Comparison of ENCODE assay signal across 17 cellular contexts in the genomic region with DNA sequence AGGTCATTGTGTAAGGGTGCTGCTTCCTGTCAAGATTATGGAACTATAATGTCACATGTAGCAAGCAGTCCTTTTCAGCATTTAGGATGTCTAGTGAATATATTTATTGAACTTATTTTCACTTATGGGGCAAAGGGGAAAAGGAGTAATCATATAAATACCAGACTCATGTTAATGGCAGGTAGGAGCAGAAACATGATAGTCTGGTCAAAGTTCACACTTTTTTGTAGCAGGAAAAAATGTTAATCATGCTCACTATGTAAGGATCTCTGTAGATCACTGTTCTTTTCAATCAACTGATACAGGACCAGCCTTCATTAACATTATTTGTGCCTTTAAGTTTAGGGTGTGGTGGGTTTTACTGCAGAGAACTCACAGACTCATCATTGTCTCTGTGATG.
DNase-seq lines count a peak whose midpoint lies in the region; ATAC-seq and TF ChIP-seq lines count a peak whose summit lies in the region.
"Had no signal": no experiment of that assay in that cellular context is flagged by ENCODE, and none has a peak within 500 bp of the region (broad histone marks: within the 10 kb centered on the region; RNA-seq: fewer than 3 reads in every experiment).

No MANE protein-coding gene starts in this region.

- CTCF ChIA-PET in SK-N-SH (lab: Yijun Ruan, JAX) = no interaction called here

- H3K36me3 Mint-ChIP-seq in stimulated activated memory B cell treated with anti-CD40 and anti-IgM and Interleukin-4, amounts not matched to agents 10 μg/mL and 1 μg/mL and 100 μg/mL, for 72 hours = peaks cover 28% of the 10 kb centered on the region

- no peak for TF ChIP-seq RAD21 in SK-N-SH (IDR thresholded peaks at IDR 0.05; ENCODE audit: low read length)

- no peaks in the 10 kb centered on the region for H3K9me3 ChIP-seq in SK-N-SH
- H3K9me3 ChIP-seq in mucosa of descending colon = no peaks in the 10 kb centered on the region
- H3K9me3 ChIP-seq: A549 had no signal

- intact Hi-C loops in mucosa of descending colon (cut with DNase I, micrococcal nuclease) = no loop called here

- POLR2A ChIA-PET in SK-N-SH (lab: Yijun Ruan, JAX) = no interaction called here

- H3K4me1 ChIP-seq in SK-N-SH (ENCODE audit: control insufficient read depth in 1 of 2, insufficient read depth in 2 of 2, low read depth in 1 of 2, low read length in 1 of 2) (peaks cover 6 to 13% of the 10 kb centered on the region in 2 experiments; a peak in 3 of 4 replicates), mucosa of descending colon (ENCODE audit: low read depth) (no peaks in the 10 kb centered on the region)
- H3K4me1 ChIP-seq: A549 had no signal

- H3K79me2 ChIP-seq in SK-N-SH (ENCODE audit: insufficient read depth) = no peaks in the 10 kb centered on the region

- H3F3A ChIP-seq in SK-N-SH (replicated peaks; ENCODE audit: insufficient read depth) = peaks cover 18% of the 10 kb centered on the region

- no peak for TF ChIP-seq EP300 in SK-N-SH (IDR thresholded peaks at IDR 0.05; ENCODE audit: borderline replicate concordance in 1 of 2, low read depth in 1 of 2, low read length in 1 of 2)

- H3K9me2 ChIP-seq in SK-N-SH = no peaks in the 10 kb centered on the region

- ATAC-seq in SK-N-SH treated with all-trans-retinoic acid at 6 μM for 48 hours = no peak
- peak; percentile 47 for ATAC-seq in mucosa of descending colon
- ATAC-seq in stimulated activated memory B cell treated with anti-CD40 and anti-IgM and Interleukin-4, amounts not matched to agents 10 μg/mL and 1 μg/mL and 100 μg/mL, for 72 hours = no peak
- ATAC-seq in GM21390 (IDR thresholded peaks at IDR 0.05; ENCODE audit: unreplicated experiment) = no peak
- ATAC-seq: A549, GM12878 had no signal

- peak overlapping the region; percentile 37 for H3K27ac Mint-ChIP-seq in stimulated activated memory B cell treated with anti-CD40 and anti-IgM and Interleukin-4, amounts not matched to agents 10 μg/mL and 1 μg/mL and 100 μg/mL, for 72 hours
- H3K27ac Mint-ChIP-seq: H9, IgD-negative memory B cell had no signal

- H3K9ac ChIP-seq in SK-N-SH = no peak overlapping the region

- no peak overlapping the region for H2AFZ ChIP-seq in SK-N-SH (ENCODE audit: low read depth)

- peaks cover 9 to 10% of the 10 kb centered on the region in 2 experiments for H3K36me3 ChIP-seq in SK-N-SH (replicated peaks in 1 of 2; ENCODE audit: control insufficient read depth in 1 of 2, insufficient read depth in 2 of 2, low read length in 1 of 2)
- no peaks in the 10 kb centered on the region for H3K36me3 ChIP-seq in mucosa of descending colon (ENCODE audit: low read depth)

- H3K4me3 Mint-ChIP-seq in stimulated activated memory B cell treated with anti-CD40 and anti-IgM and Interleukin-4, amounts not matched to agents 10 μg/mL and 1 μg/mL and 100 μg/mL, for 72 hours = no peak overlapping the region
- H3K4me3 Mint-ChIP-seq: CD4-positive, alpha-beta memory T cell; H9; IgD-negative memory B cell had no signal

- no peaks in the 10 kb centered on the region for H4K20me1 ChIP-seq in SK-N-SH (ENCODE audit: insufficient read depth)

- H3K27me3 Mint-ChIP-seq in stimulated activated memory B cell treated with anti-CD40 and anti-IgM and Interleukin-4, amounts not matched to agents 10 μg/mL and 1 μg/mL and 100 μg/mL, for 72 hours = no peaks in the 10 kb centered on the region
- H3K27me3 Mint-ChIP-seq: CD4-positive, alpha-beta memory T cell; IgD-negative memory B cell had no signal

- H3K27ac ChIP-seq in SK-N-SH (ENCODE audit: low read depth in 2 of 2, low read length in 1 of 2) = peak overlapping the region; percentile 12 to 72; a peak in 3 of 4 replicates
- H3K27ac ChIP-seq: 22Rv1, A549, C4-2B, HL-60 had no signal

- H3K27me3 ChIP-seq in SK-N-SH (ENCODE audit: insufficient read depth) = no peaks in the 10 kb centered on the region

- no peak for TF ChIP-seq CTCF in SK-N-SH (IDR thresholded peaks at IDR 0.05)
- TF ChIP-seq CTCF in mucosa of descending colon (IDR thresholded peaks at IDR 0.05) = no peak

- H3K4me3 ChIP-seq in SK-N-SH (ENCODE audit: low read depth in 2 of 2, low read length in 1 of 2) (no peak overlapping the region), mucosa of descending colon (no peak overlapping the region)
- H3K4me3 ChIP-seq: A549, GM12878 had no signal

- peaks cover 36% of the 10 kb centered on the region for H3K4me1 Mint-ChIP-seq in stimulated activated memory B cell treated with anti-CD40 and anti-IgM and Interleukin-4, amounts not matched to agents 10 μg/mL and 1 μg/mL and 100 μg/mL, for 72 hours

- H3K9me3 Mint-ChIP-seq in stimulated activated memory B cell treated with anti-CD40 and anti-IgM and Interleukin-4, amounts not matched to agents 10 μg/mL and 1 μg/mL and 100 μg/mL, for 72 hours = no peaks in the 10 kb centered on the region
- H3K9me3 Mint-ChIP-seq: CD4-positive, alpha-beta memory T cell; H9; IgD-negative memory B cell had no signal

- DNase-seq in SK-N-SH (no peak), EH (ENCODE audit: low read depth) (peak; percentile 5), mucosa of descending colon (no peak), CD1c-positive myeloid dendritic cell (ENCODE audit: extremely low spot score) (no peak)
- DNase-seq: CD4-positive, alpha-beta memory T cell; DMS153; DMS79; H9 had no signal

- H3K4me2 ChIP-seq in SK-N-SH = no peak overlapping the region
- H3K4me2 ChIP-seq: A549 had no signal

TF ChIP-seq in SK-N-SH, 30 proteins besides CTCF, POLR2A, EP300 and RAD21:
- TF ChIP-seq FOXJ3 (CRISPR knock-in tag; IDR thresholded peaks at IDR 0.05) (no peak), FOXM1 (IDR thresholded peaks at IDR 0.05; ENCODE audit: low read depth) (no peak)

TF ChIP-seq in SK-N-SH treated with all-trans-retinoic acid at 6 μM for 48 hours, 23 proteins besides CTCF, POLR2A, EP300 and RAD21:
- TF ChIP-seq ZNF70 (CRISPR knock-in tag; IDR thresholded peaks at IDR 0.05) = no peak
- TF ChIP-seq ZFP3 (CRISPR knock-in tag; IDR thresholded peaks at IDR 0.05) = no peak
- TF ChIP-seq GLIS3 (CRISPR knock-in tag; IDR thresholded peaks at IDR 0.05) = no peak
- TF ChIP-seq, protein P1, sequence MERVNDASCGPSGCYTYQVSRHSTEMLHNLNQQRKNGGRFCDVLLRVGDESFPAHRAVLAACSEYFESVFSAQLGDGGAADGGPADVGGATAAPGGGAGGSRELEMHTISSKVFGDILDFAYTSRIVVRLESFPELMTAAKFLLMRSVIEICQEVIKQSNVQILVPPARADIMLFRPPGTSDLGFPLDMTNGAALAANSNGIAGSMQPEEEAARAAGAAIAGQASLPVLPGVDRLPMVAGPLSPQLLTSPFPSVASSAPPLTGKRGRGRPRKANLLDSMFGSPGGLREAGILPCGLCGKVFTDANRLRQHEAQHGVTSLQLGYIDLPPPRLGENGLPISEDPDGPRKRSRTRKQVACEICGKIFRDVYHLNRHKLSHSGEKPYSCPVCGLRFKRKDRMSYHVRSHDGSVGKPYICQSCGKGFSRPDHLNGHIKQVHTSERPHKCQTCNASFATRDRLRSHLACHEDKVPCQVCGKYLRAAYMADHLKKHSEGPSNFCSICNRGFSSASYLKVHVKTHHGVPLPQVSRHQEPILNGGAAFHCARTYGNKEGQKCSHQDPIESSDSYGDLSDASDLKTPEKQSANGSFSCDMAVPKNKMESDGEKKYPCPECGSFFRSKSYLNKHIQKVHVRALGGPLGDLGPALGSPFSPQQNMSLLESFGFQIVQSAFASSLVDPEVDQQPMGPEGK (CRISPR knock-in tag; IDR thresholded peaks at IDR 0.05; ENCODE audit: borderline replicate concordance) = no peak
- TF ChIP-seq RARB (CRISPR knock-in tag; IDR thresholded peaks at IDR 0.05) = no peak
- TF ChIP-seq, protein P2, sequence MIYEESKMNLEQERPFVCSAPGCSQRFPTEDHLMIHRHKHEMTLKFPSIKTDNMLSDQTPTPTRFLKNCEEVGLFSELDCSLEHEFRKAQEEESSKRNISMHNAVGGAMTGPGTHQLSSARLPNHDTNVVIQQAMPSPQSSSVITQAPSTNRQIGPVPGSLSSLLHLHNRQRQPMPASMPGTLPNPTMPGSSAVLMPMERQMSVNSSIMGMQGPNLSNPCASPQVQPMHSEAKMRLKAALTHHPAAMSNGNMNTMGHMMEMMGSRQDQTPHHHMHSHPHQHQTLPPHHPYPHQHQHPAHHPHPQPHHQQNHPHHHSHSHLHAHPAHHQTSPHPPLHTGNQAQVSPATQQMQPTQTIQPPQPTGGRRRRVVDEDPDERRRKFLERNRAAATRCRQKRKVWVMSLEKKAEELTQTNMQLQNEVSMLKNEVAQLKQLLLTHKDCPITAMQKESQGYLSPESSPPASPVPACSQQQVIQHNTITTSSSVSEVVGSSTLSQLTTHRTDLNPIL (CRISPR knock-in tag; IDR thresholded peaks at IDR 0.05; ENCODE audit: low read depth) = no peak
- no peak for TF ChIP-seq ZNF8 (CRISPR knock-in tag; IDR thresholded peaks at IDR 0.05)
TF ChIP-seq in SK-N-SH treated with all-trans-retinoic acid at 6 μM for 48 hours: peak in this region for 0.
